8 cellular contexts compared by ENCODE assay signal in genomic region chr6:32413427-32414047, GRCh38. TPM values are rescaled to one million over a fixed set of nuclear protein-coding genes. Genes with fewer than 3 reads are reported as not detected.
DNase-seq lines count a peak whose midpoint lies in the region; ATAC-seq and TF ChIP-seq lines count a peak whose summit lies in the region.

No MANE protein-coding gene starts in this region.

- no peak overlapping the region for H3K27ac Mint-ChIP-seq in activated CD4-positive, alpha-beta T cell treated with anti-CD3 and anti-CD28 coated beads, Interleukin-2, amount 10 ng/mL, durations not matched to agents 24 days and 14 days

- intact Hi-C loops in activated CD4-positive, alpha-beta T cell treated with anti-CD3 and anti-CD28 coated beads, Interleukin-2, amount 10 ng/mL, durations not matched to agents 24 days and 14 days (cut with micrococcal nuclease), result loop anchor here (1.0 to 5.0 kb wide), 4 partner anchors 166 to 455 kb away; no protein-coding TSS in a partner anchor
- intact Hi-C loops in left lung (cut with DNase I), result loop anchor here in 1 of 2 donors (10.0 kb wide), 1 partner anchor 169 kb away; no protein-coding TSS in a partner anchor

- H3K4me1 ChIP-seq in BE2C (no peaks in the 10 kb centered on the region), left lung (peaks cover 0 to 14% of the 10 kb centered on the region in 2 donors)

- H3K27me3 ChIP-seq in BE2C (peaks cover 34% of the 10 kb centered on the region), H7 (ENCODE audit: control insufficient read depth, insufficient read depth, low read length) (peaks cover 8% of the 10 kb centered on the region), left lung (peaks cover 10 to 60% of the 10 kb centered on the region in 2 donors)

- TF ChIP-seq CTCF in BE2C (IDR thresholded peaks at IDR 0.05; ENCODE audit: low read depth, low read length) (peak; percentile 93), choroid plexus epithelial cell (conservative IDR thresholded peaks at IDR 0.05; ENCODE audit: low read depth, low read length) (peak; percentile 97), left lung (IDR thresholded peaks at IDR 0.05) (peak; percentile 96 to 97)

- H3K4me3 Mint-ChIP-seq in activated CD4-positive, alpha-beta T cell treated with anti-CD3 and anti-CD28 coated beads, Interleukin-2, amount 10 ng/mL, durations not matched to agents 24 days and 14 days, result no peak overlapping the region

- H3K27ac ChIP-seq in left lung, result no peak overlapping the region

- ATAC-seq in left lung, result peak; percentile 95
- ATAC-seq in HG03045 (IDR thresholded peaks at IDR 0.05; ENCODE audit: unreplicated experiment), result no peak

- H3K4me3 ChIP-seq in BE2C (ENCODE audit: low read depth, low read length), result no peak overlapping the region
- no peak overlapping the region for H3K4me3 ChIP-seq in H7 (ENCODE audit: insufficient read depth, low read depth, low read length)
- no peak overlapping the region for H3K4me3 ChIP-seq in choroid plexus epithelial cell (ENCODE audit: low read depth, low read length)
- no peak overlapping the region for H3K4me3 ChIP-seq in left lung

- no peaks in the 10 kb centered on the region for H3K9me3 Mint-ChIP-seq in activated CD4-positive, alpha-beta T cell treated with anti-CD3 and anti-CD28 coated beads, Interleukin-2, amount 10 ng/mL, durations not matched to agents 24 days and 14 days

- H3K36me3 Mint-ChIP-seq in activated CD4-positive, alpha-beta T cell treated with anti-CD3 and anti-CD28 coated beads, Interleukin-2, amount 10 ng/mL, durations not matched to agents 24 days and 14 days (ENCODE audit: low read depth), result no peaks in the 10 kb centered on the region

- H3K9me3 ChIP-seq in BE2C (no peaks in the 10 kb centered on the region), left lung (no peaks in the 10 kb centered on the region)

- no peaks in the 10 kb centered on the region for H3K36me3 ChIP-seq in BE2C
- no peaks in the 10 kb centered on the region for H3K36me3 ChIP-seq in H7 (replicated peaks; ENCODE audit: control insufficient read depth, insufficient read depth, low read length)
- H3K36me3 ChIP-seq in left lung, result no peaks in the 10 kb centered on the region

- peaks cover 8% of the 10 kb centered on the region for H3K4me1 Mint-ChIP-seq in activated CD4-positive, alpha-beta T cell treated with anti-CD3 and anti-CD28 coated beads, Interleukin-2, amount 10 ng/mL, durations not matched to agents 24 days and 14 days

- DNase-seq in BE2C (peak; percentile 76), H7 (peak; percentile 74), NCI-H446 (lab: John Stamatoyannopoulos, UW) (peak; percentile 3 to 63), choroid plexus epithelial cell (ENCODE audit: low read depth) (peak; percentile 86), left lung (peak; percentile 85 to 94)
- DNase-seq in activated CD4-positive, alpha-beta T cell treated with anti-CD3 and anti-CD28 coated beads, Interleukin-2, amount 10 ng/mL, durations not matched to agents 24 days and 14 days, result peak; percentile 94
- DNase-seq in stimulated activated CD4-positive, alpha-beta T cell treated with anti-CD3 and anti-CD28 coated beads, Interleukin-4, amount 100 ng/mL, for 4 hours, result peak; percentile 77 to 86

- H3K27me3 Mint-ChIP-seq in activated CD4-positive, alpha-beta T cell treated with anti-CD3 and anti-CD28 coated beads, Interleukin-2, amount 10 ng/mL, durations not matched to agents 24 days and 14 days, result peaks cover 52% of the 10 kb centered on the region

RNA-seq across cellular contexts. Expression of gene BTNL2, which starts 6.6 kb away (rescaled TPM):
- polyA plus RNA-seq in BE2C (2012; ENCODE audit: insufficient read depth, insufficient read length, low read depth), result not detected
- total RNA-seq in H7 (2014; rRNA removed; shearing (Covaris generic)), result not detected in 2 replicates
- total RNA-seq in activated CD4-positive, alpha-beta T cell treated with anti-CD3 and anti-CD28 coated beads, Interleukin-2, amount 10 ng/mL, durations not matched to agents 24 days and 14 days, result not detected in 2 replicates
- not detected for total RNA-seq in left lung

RNA-seq across cellular contexts. Expression of gene HLA-DRA, which starts 26.1 kb away (rescaled TPM):
- not detected for polyA plus RNA-seq in BE2C (2012; ENCODE audit: insufficient read depth, insufficient read length, low read depth)
- total RNA-seq in H7 (2014; rRNA removed; shearing (Covaris generic)), result 0.33 TPM in 1 of 2 replicates, not detected in the other
- total RNA-seq in activated CD4-positive, alpha-beta T cell treated with anti-CD3 and anti-CD28 coated beads, Interleukin-2, amount 10 ng/mL, durations not matched to agents 24 days and 14 days, result 12.9 and 14.0 TPM in 2 replicates
- total RNA-seq in left lung, result 1,000 to 10,000 TPM in 1 of 2 donors, 100 to 1,000 TPM in 1; 951 to 1,058 TPM

RNA-seq across cellular contexts. Expression of gene TSBP1, which starts 41.8 kb away (rescaled TPM):
- polyA plus RNA-seq in BE2C (2012; ENCODE audit: insufficient read depth, insufficient read length, low read depth), result not detected
- not detected in 2 replicates for total RNA-seq in H7 (2014; rRNA removed; shearing (Covaris generic))
- total RNA-seq in activated CD4-positive, alpha-beta T cell treated with anti-CD3 and anti-CD28 coated beads, Interleukin-2, amount 10 ng/mL, durations not matched to agents 24 days and 14 days, result not detected in 2 replicates
- not detected for total RNA-seq in left lung

Comparison
In these comparisons a context has a peak if more than half of its experiments do, and no peak if none do; other contexts are left out.
1. DNase-seq: peak in every context shown above with its lines; median percentile 94 in activated CD4-positive, alpha-beta T cell treated with anti-CD3 and anti-CD28 coated beads, Interleukin-2, amount 10 ng/mL, durations not matched to agents 24 days and 14 days; 90 in left lung; 86 in choroid plexus epithelial cell; 82 in stimulated activated CD4-positive, alpha-beta T cell treated with anti-CD3 and anti-CD28 coated beads, Interleukin-4, amount 100 ng/mL, for 4 hours; 76 in BE2C; 74 in H7; 33 in NCI-H446.
2. RNA of gene HLA-DRA, which starts 26.1 kb away (total RNA-seq): 951 to 1,058 TPM in left lung; 12.9 to 14.0 TPM in activated CD4-positive, alpha-beta T cell treated with anti-CD3 and anti-CD28 coated beads, Interleukin-2, amount 10 ng/mL, durations not matched to agents 24 days and 14 days and 0.33 TPM in H7; every median in the first group is over 10 times any median in the second.
3. Peak in every context shown above with its lines, with median percentiles within 50 percentile points of each other: CTCF ChIP-seq.